Comparison of ENCODE assay signal across 28 cellular contexts in the genomic region with DNA sequence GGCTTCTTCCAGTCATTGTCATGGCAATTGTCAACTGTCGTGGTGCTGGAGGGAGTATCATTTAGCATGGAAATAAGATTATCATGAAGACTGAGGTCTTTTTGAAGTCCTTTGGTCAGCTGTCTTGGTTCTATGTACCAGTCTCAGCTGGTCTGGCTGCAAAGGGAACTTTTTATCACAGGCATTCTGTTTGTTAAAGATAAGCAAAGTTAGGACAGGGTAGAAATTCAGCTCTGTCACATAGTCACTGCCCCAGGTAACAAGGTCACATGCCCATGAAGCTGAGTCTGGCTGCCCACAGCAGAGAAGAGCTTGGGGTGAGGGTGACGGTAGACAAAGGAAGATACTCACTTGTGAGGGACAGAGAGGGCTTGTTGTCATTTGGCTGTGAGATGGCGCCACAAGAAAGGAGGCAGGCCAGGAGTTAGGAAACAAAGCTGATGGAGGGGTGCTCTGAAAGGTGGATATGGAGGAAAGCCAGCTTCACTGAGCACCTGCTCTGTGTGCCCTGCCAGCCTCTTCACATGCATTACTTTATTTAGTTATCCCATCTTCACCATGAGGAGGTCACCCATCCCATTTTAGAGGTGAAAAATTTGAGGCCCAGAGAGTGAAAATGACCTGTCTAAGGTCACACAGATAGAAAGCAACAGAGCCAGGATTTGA.
"Had no signal": no experiment of that assay in that cellular context is flagged by ENCODE, and none has a peak within 500 bp of the region (broad histone marks: within the 10 kb centered on the region; RNA-seq: fewer than 3 reads in every experiment).

No MANE protein-coding gene starts in this region.

- H3K9me3 ChIP-seq: esophagus muscularis mucosa, gastrocnemius medialis, heart left ventricle had no signal

- H3K36me3 ChIP-seq: esophagus muscularis mucosa, gastrocnemius medialis, heart left ventricle had no signal

- H3K4me1 ChIP-seq: esophagus muscularis mucosa, foreskin keratinocyte, gastrocnemius medialis had no signal

- H3K27me3 ChIP-seq: esophagus muscularis mucosa, foreskin keratinocyte, gastrocnemius medialis, heart left ventricle had no signal

- ATAC-seq: activated CD4-positive, alpha-beta T cell treated with anti-CD3 and anti-CD28 coated beads for 36 hours; activated CD8-positive, alpha-beta T cell treated with anti-CD3 and anti-CD28 coated beads, Interleukin-2, amount 10 ng/mL, durations not matched to agents 7 days and 5 days; activated T-cell treated with anti-CD3 and anti-CD28 coated beads, Interleukin-2, amount 50 U/mL, for 72 hours; effector memory CD8-positive, alpha-beta T cell; foreskin keratinocyte; gastrocnemius medialis; heart left ventricle had no signal

- H3K4me3 ChIP-seq: esophagus muscularis mucosa, gastrocnemius medialis, heart left ventricle had no signal

- H3K4me1 Mint-ChIP-seq: activated CD4-positive, alpha-beta T cell treated with anti-CD3 and anti-CD28 coated beads for 36 hours; activated CD4-positive, alpha-beta T cell treated with anti-CD3 and anti-CD28 coated beads, Interleukin-2, amount 10 ng/mL, durations not matched to agents 24 days and 14 days; activated naive CD4-positive, alpha-beta T cell treated with anti-CD3 and anti-CD28 coated beads, Interleukin-2, amount 10 ng/mL, durations not matched to agents 7 days and 5 days had no signal

- H3K27ac Mint-ChIP-seq: activated CD4-positive, alpha-beta memory T cell treated with anti-CD3 and anti-CD28 coated beads for 36 hours; activated CD4-positive, alpha-beta T cell treated with anti-CD3 and anti-CD28 coated beads for 36 hours; activated CD4-positive, alpha-beta T cell treated with anti-CD3 and anti-CD28 coated beads, Interleukin-2, amount 10 ng/mL, durations not matched to agents 24 days and 14 days; activated CD8-positive, alpha-beta T cell treated with anti-CD3 and anti-CD28 coated beads, Interleukin-2, amount 10 ng/mL, durations not matched to agents 7 days and 5 days; activated naive CD4-positive, alpha-beta T cell treated with anti-CD3 and anti-CD28 coated beads, Interleukin-2, amount 10 ng/mL, durations not matched to agents 7 days and 5 days; activated naive CD8-positive, alpha-beta T cell; activated T-cell treated with anti-CD3 and anti-CD28 coated beads, Interleukin-2, amount 50 U/mL, for 24 hours; activated T-cell treated with anti-CD3 and anti-CD28 coated beads, Interleukin-2, amount 50 U/mL, for 72 hours; effector memory CD8-positive, alpha-beta T cell had no signal

- H3K9me3 Mint-ChIP-seq: activated CD4-positive, alpha-beta memory T cell treated with anti-CD3 and anti-CD28 coated beads for 36 hours; activated CD4-positive, alpha-beta T cell treated with anti-CD3 and anti-CD28 coated beads, Interleukin-2, amount 10 ng/mL, durations not matched to agents 24 days and 14 days; activated naive CD4-positive, alpha-beta T cell treated with anti-CD3 and anti-CD28 coated beads, Interleukin-2, amount 10 ng/mL, durations not matched to agents 7 days and 5 days; activated T-cell treated with anti-CD3 and anti-CD28 coated beads, Interleukin-2, amount 50 U/mL, for 24 hours; activated T-cell treated with anti-CD3 and anti-CD28 coated beads, Interleukin-2, amount 50 U/mL, for 72 hours had no signal

- H3K4me3 Mint-ChIP-seq: activated CD4-positive, alpha-beta memory T cell treated with anti-CD3 and anti-CD28 coated beads for 36 hours; activated CD4-positive, alpha-beta T cell treated with anti-CD3 and anti-CD28 coated beads for 36 hours; activated CD4-positive, alpha-beta T cell treated with anti-CD3 and anti-CD28 coated beads, Interleukin-2, amount 10 ng/mL, durations not matched to agents 24 days and 14 days; activated CD8-positive, alpha-beta T cell treated with anti-CD3 and anti-CD28 coated beads, Interleukin-2, amount 10 ng/mL, durations not matched to agents 7 days and 5 days; activated naive CD4-positive, alpha-beta T cell treated with anti-CD3 and anti-CD28 coated beads, Interleukin-2, amount 10 ng/mL, durations not matched to agents 7 days and 5 days; activated naive CD8-positive, alpha-beta T cell; activated T-cell treated with anti-CD3 and anti-CD28 coated beads, Interleukin-2, amount 50 U/mL, for 24 hours; activated T-cell treated with anti-CD3 and anti-CD28 coated beads, Interleukin-2, amount 50 U/mL, for 72 hours; effector memory CD8-positive, alpha-beta T cell had no signal

- H3K36me3 Mint-ChIP-seq: activated CD4-positive, alpha-beta memory T cell treated with anti-CD3 and anti-CD28 coated beads for 36 hours; activated naive CD4-positive, alpha-beta T cell treated with anti-CD3 and anti-CD28 coated beads, Interleukin-2, amount 10 ng/mL, durations not matched to agents 7 days and 5 days; activated naive CD8-positive, alpha-beta T cell had no signal

- H3K27me3 Mint-ChIP-seq: activated CD4-positive, alpha-beta memory T cell treated with anti-CD3 and anti-CD28 coated beads for 36 hours; activated CD4-positive, alpha-beta T cell treated with anti-CD3 and anti-CD28 coated beads for 36 hours; activated CD4-positive, alpha-beta T cell treated with anti-CD3 and anti-CD28 coated beads, Interleukin-2, amount 10 ng/mL, durations not matched to agents 24 days and 14 days; activated naive CD4-positive, alpha-beta T cell treated with anti-CD3 and anti-CD28 coated beads, Interleukin-2, amount 10 ng/mL, durations not matched to agents 7 days and 5 days; activated naive CD8-positive, alpha-beta T cell; activated T-cell treated with anti-CD3 and anti-CD28 coated beads, Interleukin-2, amount 50 U/mL, for 24 hours; effector memory CD8-positive, alpha-beta T cell had no signal

- H3K27ac ChIP-seq: esophagus muscularis mucosa, foreskin keratinocyte, gastrocnemius medialis, heart left ventricle had no signal

- DNase-seq: activated CD4-positive, alpha-beta memory T cell treated with anti-CD3 and anti-CD28 coated beads for 36 hours; activated CD4-positive, alpha-beta T cell treated with anti-CD3 and anti-CD28 coated beads for 36 hours; activated CD4-positive, alpha-beta T cell treated with anti-CD3 and anti-CD28 coated beads, Interleukin-2, amount 10 ng/mL, durations not matched to agents 24 days and 14 days; activated CD4-positive, CD25-positive, alpha-beta regulatory T cell; activated CD4-positive, CD25-positive, alpha-beta regulatory T cell treated with anti-CD3 and anti-CD28 coated beads, Interleukin-2, amount 50 U/mL, for 72 hours; activated CD8-positive, alpha-beta memory T cell treated with anti-CD3 and anti-CD28 coated beads, Interleukin-2, amount 50 U/mL, for 48 hours; activated CD8-positive, alpha-beta T cell treated with anti-CD3 and anti-CD28 coated beads, Interleukin-2, amount 10 ng/mL, durations not matched to agents 7 days and 5 days; activated gamma-delta T cell; activated naive CD4-positive, alpha-beta T cell; activated naive CD4-positive, alpha-beta T cell treated with anti-CD3 and anti-CD28 coated beads, Interleukin-2, amount 10 ng/mL, durations not matched to agents 7 days and 5 days; activated T-cell treated with anti-CD3 and anti-CD28 coated beads for 4 hours; activated T-cell treated with anti-CD3 and anti-CD28 coated beads, Interleukin-2, amount 50 U/mL, for 24 hours; activated T-cell treated with anti-CD3 and anti-CD28 coated beads, Interleukin-2, amount 50 U/mL, for 72 hours; amniotic stem cell; anterior cingulate cortex; caudate nucleus; cortex of kidney; dermis blood vessel endothelial cell; effector CD4-positive, alpha-beta T cell; effector memory CD8-positive, alpha-beta T cell; erythroblast; foreskin keratinocyte; gastrocnemius medialis; glutamatergic neuron; heart left ventricle; T-helper 2 cell had no signal
